Comparison of ENCODE assay signal across 23 cellular contexts in the genomic region with DNA sequence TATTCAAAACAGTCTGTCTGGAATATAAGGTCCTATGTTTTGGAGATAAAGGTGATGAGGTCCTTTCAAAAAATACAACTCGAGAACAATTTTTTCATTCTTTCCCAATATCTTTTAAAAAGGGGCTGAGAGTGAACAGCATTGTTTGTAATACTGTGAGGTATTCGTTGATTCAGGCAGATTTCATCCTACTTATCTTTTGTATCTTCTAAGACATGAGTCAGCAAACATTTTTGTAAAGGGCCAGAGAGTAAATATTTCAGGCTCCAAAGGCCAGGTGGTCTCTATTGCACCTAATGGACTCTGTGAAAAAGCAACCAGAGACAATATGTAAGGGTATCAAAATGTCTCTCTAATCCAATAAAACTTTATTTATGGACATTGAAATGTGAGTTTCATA.
"Had no signal": no experiment of that assay in that cellular context is flagged by ENCODE, and none has a peak within 500 bp of the region (broad histone marks: within the 10 kb centered on the region; RNA-seq: fewer than 3 reads in every experiment).

No MANE protein-coding gene starts in this region.

- H3K9me3 ChIP-seq: colonic mucosa, gastrocnemius medialis, right atrium auricular region, transverse colon had no signal

- H3K36me3 ChIP-seq: colonic mucosa, gastrocnemius medialis, left ventricle myocardium inferior, right atrium auricular region, transverse colon had no signal

- ATAC-seq: activated CD8-positive, alpha-beta T cell treated with anti-CD3 and anti-CD28 coated beads for 36 hours; activated T-helper 17 cell treated with anti-CD3 and anti-CD28 coated beads, Interleukin-2, amount 50 U/mL, for 72 hours; gastrocnemius medialis; WTC11 had no signal

- H3K9me3 Mint-ChIP-seq: activated CD8-positive, alpha-beta T cell treated with anti-CD3 and anti-CD28 coated beads for 36 hours; activated naive CD8-positive, alpha-beta T cell treated with anti-CD3 and anti-CD28 coated beads for 36 hours; activated T-helper 17 cell treated with anti-CD3 and anti-CD28 coated beads, Interleukin-2, amount 50 U/mL, for 72 hours; stimulated activated naive CD8-positive, alpha-beta T cell treated with anti-CD3 and anti-CD28 coated beads, Interleukin-15, Interleukin-2, amounts not matched to agents 100 ng/mL and 50 ng/mL, for 24 hours; T-helper 2 cell treated with Interferon-gamma antibody and Interleukin-4, amounts not matched to agents 5 μg/mL and 100 μg/mL, for 36 hours; WTC11 had no signal

- H3K4me1 Mint-ChIP-seq: activated naive CD8-positive, alpha-beta T cell treated with anti-CD3 and anti-CD28 coated beads for 36 hours had no signal

- H3K4me1 ChIP-seq: colonic mucosa, right atrium auricular region had no signal

- H3K27me3 Mint-ChIP-seq: activated naive CD8-positive, alpha-beta T cell treated with anti-CD3 and anti-CD28 coated beads for 36 hours; activated T-helper 17 cell treated with anti-CD3 and anti-CD28 coated beads, Interleukin-2, amount 50 U/mL, for 72 hours; brain; progenitor cell of endocrine pancreas had no signal

- H3K36me3 Mint-ChIP-seq: activated naive CD8-positive, alpha-beta T cell treated with anti-CD3 and anti-CD28 coated beads for 36 hours; WTC11 had no signal

- H3K27ac ChIP-seq: colonic mucosa, gastrocnemius medialis, left ventricle myocardium inferior, right atrium auricular region, transverse colon had no signal

- H3K27ac Mint-ChIP-seq: activated CD8-positive, alpha-beta T cell treated with anti-CD3 and anti-CD28 coated beads for 36 hours; activated naive CD8-positive, alpha-beta T cell treated with anti-CD3 and anti-CD28 coated beads for 36 hours; activated T-helper 17 cell treated with anti-CD3 and anti-CD28 coated beads, Interleukin-2, amount 50 U/mL, for 72 hours; progenitor cell of endocrine pancreas; stimulated activated naive CD8-positive, alpha-beta T cell treated with anti-CD3 and anti-CD28 coated beads, Interleukin-15, Interleukin-2, amounts not matched to agents 100 ng/mL and 50 ng/mL, for 24 hours; T-helper 2 cell treated with Interferon-gamma antibody and Interleukin-4, amounts not matched to agents 5 μg/mL and 100 μg/mL, for 36 hours; WTC11 had no signal

- H3K27me3 ChIP-seq: colonic mucosa, gastrocnemius medialis, right atrium auricular region, transverse colon had no signal

- H3K4me3 Mint-ChIP-seq: activated CD8-positive, alpha-beta T cell treated with anti-CD3 and anti-CD28 coated beads for 36 hours; activated naive CD8-positive, alpha-beta T cell treated with anti-CD3 and anti-CD28 coated beads for 36 hours; activated T-helper 17 cell treated with anti-CD3 and anti-CD28 coated beads, Interleukin-2, amount 50 U/mL, for 72 hours; brain; stimulated activated naive CD8-positive, alpha-beta T cell treated with anti-CD3 and anti-CD28 coated beads, Interleukin-15, Interleukin-2, amounts not matched to agents 100 ng/mL and 50 ng/mL, for 24 hours; T-helper 2 cell treated with Interferon-gamma antibody and Interleukin-4, amounts not matched to agents 5 μg/mL and 100 μg/mL, for 36 hours; WTC11 had no signal

- DNase-seq: activated CD4-positive, alpha-beta T cell treated with anti-CD3 and anti-CD28 coated beads for 4 hours; activated CD8-positive, alpha-beta T cell treated with anti-CD3 and anti-CD28 coated beads for 36 hours; activated naive CD4-positive, alpha-beta T cell; activated naive CD8-positive, alpha-beta T cell treated with anti-CD3 and anti-CD28 coated beads for 36 hours; activated T-cell treated with anti-CD3 and anti-CD28 coated beads, Interleukin-2, amount 50 U/mL, for 1 hour; amygdala; central memory CD4-positive, alpha-beta T cell; colonic mucosa; gastrocnemius medialis; head of caudate nucleus; kidney glomerular epithelial cell; left ventricle myocardium inferior; mammary epithelial cell; occipital lobe; stimulated activated CD4-positive, alpha-beta T cell treated with anti-CD3 and anti-CD28 coated beads, Interleukin-2, amount 100 ng/mL, for 24 hours; transverse colon had no signal

- H3K4me3 ChIP-seq: colonic mucosa, gastrocnemius medialis, left ventricle myocardium inferior, right atrium auricular region, transverse colon had no signal
